ENCODE assay signal across 1 cellular context in genomic region chr2:69779258-69779989, GRCh38.
TF ChIP-seq lines count a peak whose summit lies in the region.

No MANE protein-coding gene starts in this region.

TF ChIP-seq in GM23338, 12 proteins besides CTCF, POLR2A, EP300 and RAD21:
- TF ChIP-seq ZNF462 (CRISPR knock-in tag; IDR thresholded peaks at IDR 0.05): no peak
- no peak for TF ChIP-seq ZNF331 (CRISPR knock-in tag; IDR thresholded peaks at IDR 0.05; ENCODE audit: low read depth)
- no peak for TF ChIP-seq CREB1 (CRISPR knock-in tag; IDR thresholded peaks at IDR 0.05; ENCODE audit: low read depth)
- no peak for TF ChIP-seq POLR2AphosphoS5 (IDR thresholded peaks at IDR 0.05; ENCODE audit: low read depth)
- no peak for TF ChIP-seq EZH2 (IDR thresholded peaks at IDR 0.05; ENCODE audit: low read depth, unreplicated experiment)
- no peak for TF ChIP-seq JUNB (IDR thresholded peaks at IDR 0.05; ENCODE audit: unreplicated experiment)
- TF ChIP-seq NANOG (IDR thresholded peaks at IDR 0.05; ENCODE audit: borderline replicate concordance): no peak
- TF ChIP-seq ZNF114 (CRISPR knock-in tag; IDR thresholded peaks at IDR 0.05): no peak
- no peak for TF ChIP-seq EZH2phosphoT487 (IDR thresholded peaks at IDR 0.05; ENCODE audit: unreplicated experiment)
- no peak for TF ChIP-seq REST (IDR thresholded peaks at IDR 0.05; ENCODE audit: unreplicated experiment)
- TF ChIP-seq STAT1 (IDR thresholded peaks at IDR 0.05; ENCODE audit: unreplicated experiment): no peak
